ENCODE assay signal across 1 cellular context in the genomic region with DNA sequence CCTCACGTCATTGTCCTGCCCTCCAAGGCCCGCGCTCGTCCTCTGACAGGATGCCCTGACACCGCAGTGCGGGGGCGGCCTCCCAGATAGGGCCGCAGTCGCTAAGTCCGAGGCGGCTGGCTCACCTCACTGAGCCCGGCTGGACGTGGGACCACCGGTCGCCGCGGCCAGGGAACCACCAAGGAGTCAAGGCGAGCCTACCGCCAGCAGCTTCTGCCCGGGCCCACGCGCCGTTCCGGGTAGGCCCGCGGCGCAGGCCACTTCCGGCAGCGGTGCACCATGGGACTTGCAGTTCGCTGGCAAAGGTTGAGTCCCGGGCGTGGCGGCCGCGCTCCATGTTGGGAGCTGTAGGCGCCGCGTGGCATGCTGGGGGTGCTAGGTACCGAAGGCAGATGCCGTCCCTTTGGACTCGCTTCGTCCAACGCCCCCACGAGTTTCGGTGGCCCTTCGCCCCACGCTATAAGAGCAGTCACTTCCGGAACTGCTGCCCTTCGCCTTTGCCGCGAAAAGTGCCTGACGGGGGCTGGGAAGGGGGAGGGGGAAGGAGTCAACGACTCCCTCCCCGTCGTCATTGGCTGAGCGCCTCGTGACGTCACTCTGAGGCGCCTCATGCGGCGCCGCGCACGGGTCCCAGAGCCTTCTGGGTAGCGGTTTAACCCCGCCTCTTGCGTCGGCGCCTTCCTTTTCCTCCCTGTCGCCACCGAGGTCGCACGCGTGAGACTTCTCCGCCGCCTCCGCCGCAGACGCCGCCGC.
TF ChIP-seq lines count a peak whose summit lies in the region.

A gene (plus strand): TSS at position 681 of the 753 bp plus-strand sequence. CDS start 268 bp downstream, outside the sequence.

TF ChIP-seq in K562, 482 proteins besides CTCF, POLR2A, EP300 and RAD21 (continued from another document and continues in another):
- TF ChIP-seq CREBBP (IDR thresholded peaks at IDR 0.05; ENCODE audit: low read depth, low read length) (no peak), JUN (IDR thresholded peaks at IDR 0.05; ENCODE audit: borderline replicate concordance, low read depth, low read length) (peak; percentile 19), JUN (CRISPR knock-in tag; IDR thresholded peaks at IDR 0.05; ENCODE audit: borderline replicate concordance) (peak; percentile 97; the same call in 1 of the 2 replicates), ZNF3 (CRISPR knock-in tag; IDR thresholded peaks at IDR 0.05) (no peak), ZFP36 (IDR thresholded peaks at IDR 0.05; ENCODE audit: low read depth, low read length, partially characterized antibody) (no peak), CBX2 (IDR thresholded peaks at IDR 0.05; ENCODE audit: insufficient read depth, low read length, poor library complexity, severe bottlenecking) (no peak), CHD1 (IDR thresholded peaks at IDR 0.05; ENCODE audit: low read length) (no peak), EHMT2 (IDR thresholded peaks at IDR 0.05) (no peak), TCFL5 (CRISPR knock-in tag; conservative IDR thresholded peaks at IDR 0.05) (no peak), NR4A1 (CRISPR knock-in tag; IDR thresholded peaks at IDR 0.05) (peak; percentile 77; the same call in 1 of the 2 replicates), NR4A1 (tag; IDR thresholded peaks at IDR 0.05) (peak; percentile 71; the same call in 1 of the 2 replicates), ZBTB17 (CRISPR knock-in tag; IDR thresholded peaks at IDR 0.05) (no peak), MBD2 (IDR thresholded peaks at IDR 0.05; ENCODE audit: borderline replicate concordance, low read depth) (peak; percentile 83), SIRT6 (IDR thresholded peaks at IDR 0.05; ENCODE audit: low read depth, low read length) (no peak), YBX1 (IDR thresholded peaks at IDR 0.05) (no peak), SAP30 (IDR thresholded peaks at IDR 0.05; ENCODE audit: borderline replicate concordance, insufficient read depth, low read depth, low read length, poor library complexity, severe bottlenecking) (peak; percentile 86), KDM4B (IDR thresholded peaks at IDR 0.05; ENCODE audit: borderline replicate concordance in 2 of 2, low read depth in 1 of 2) (no peak; a peak in 1 of 4 replicates), SREBF2 (CRISPR knock-in tag; IDR thresholded peaks at IDR 0.05) (no peak), ZFPM2 (CRISPR knock-in tag; IDR thresholded peaks at IDR 0.05) (peak; percentile 5; the same call in 1 of the 2 replicates), ZNF143 (CRISPR knock-in tag; IDR thresholded peaks at IDR 0.05) (peak; percentile 97), TGIF2 (CRISPR knock-in tag; IDR thresholded peaks at IDR 0.05) (peak; percentile 49; the same call in 1 of the 2 replicates), DNMT1 (IDR thresholded peaks at IDR 0.05) (no peak), CXXC5 (CRISPR knock-in tag; IDR thresholded peaks at IDR 0.05) (peak; percentile 90), BCL6 (CRISPR knock-in tag; IDR thresholded peaks at IDR 0.05) (no peak), MED1 (CRISPR knock-in tag; IDR thresholded peaks at IDR 0.05; ENCODE audit: borderline replicate concordance) (no peak), DACH1 (IDR thresholded peaks at IDR 0.05; ENCODE audit: partially characterized antibody) (no peak), U2AF1 (optimal IDR thresholded peaks at IDR 0.05; ENCODE audit: low read depth, low read length) (peak; percentile 74)
- TF ChIP-seq, protein P1, sequence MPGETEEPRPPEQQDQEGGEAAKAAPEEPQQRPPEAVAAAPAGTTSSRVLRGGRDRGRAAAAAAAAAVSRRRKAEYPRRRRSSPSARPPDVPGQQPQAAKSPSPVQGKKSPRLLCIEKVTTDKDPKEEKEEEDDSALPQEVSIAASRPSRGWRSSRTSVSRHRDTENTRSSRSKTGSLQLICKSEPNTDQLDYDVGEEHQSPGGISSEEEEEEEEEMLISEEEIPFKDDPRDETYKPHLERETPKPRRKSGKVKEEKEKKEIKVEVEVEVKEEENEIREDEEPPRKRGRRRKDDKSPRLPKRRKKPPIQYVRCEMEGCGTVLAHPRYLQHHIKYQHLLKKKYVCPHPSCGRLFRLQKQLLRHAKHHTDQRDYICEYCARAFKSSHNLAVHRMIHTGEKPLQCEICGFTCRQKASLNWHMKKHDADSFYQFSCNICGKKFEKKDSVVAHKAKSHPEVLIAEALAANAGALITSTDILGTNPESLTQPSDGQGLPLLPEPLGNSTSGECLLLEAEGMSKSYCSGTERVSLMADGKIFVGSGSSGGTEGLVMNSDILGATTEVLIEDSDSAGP (CRISPR knock-in tag; IDR thresholded peaks at IDR 0.05) = 0 out of 2 replicates have a peak, but pooled peaks have one; percentile 29
- TF ChIP-seq, protein P2, sequence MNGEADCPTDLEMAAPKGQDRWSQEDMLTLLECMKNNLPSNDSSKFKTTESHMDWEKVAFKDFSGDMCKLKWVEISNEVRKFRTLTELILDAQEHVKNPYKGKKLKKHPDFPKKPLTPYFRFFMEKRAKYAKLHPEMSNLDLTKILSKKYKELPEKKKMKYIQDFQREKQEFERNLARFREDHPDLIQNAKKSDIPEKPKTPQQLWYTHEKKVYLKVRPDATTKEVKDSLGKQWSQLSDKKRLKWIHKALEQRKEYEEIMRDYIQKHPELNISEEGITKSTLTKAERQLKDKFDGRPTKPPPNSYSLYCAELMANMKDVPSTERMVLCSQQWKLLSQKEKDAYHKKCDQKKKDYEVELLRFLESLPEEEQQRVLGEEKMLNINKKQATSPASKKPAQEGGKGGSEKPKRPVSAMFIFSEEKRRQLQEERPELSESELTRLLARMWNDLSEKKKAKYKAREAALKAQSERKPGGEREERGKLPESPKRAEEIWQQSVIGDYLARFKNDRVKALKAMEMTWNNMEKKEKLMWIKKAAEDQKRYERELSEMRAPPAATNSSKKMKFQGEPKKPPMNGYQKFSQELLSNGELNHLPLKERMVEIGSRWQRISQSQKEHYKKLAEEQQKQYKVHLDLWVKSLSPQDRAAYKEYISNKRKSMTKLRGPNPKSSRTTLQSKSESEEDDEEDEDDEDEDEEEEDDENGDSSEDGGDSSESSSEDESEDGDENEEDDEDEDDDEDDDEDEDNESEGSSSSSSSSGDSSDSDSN (IDR thresholded peaks at IDR 0.05; ENCODE audit: borderline replicate concordance in 1 of 2, low read depth in 2 of 2, low read length in 2 of 2) = no peak
- TF ChIP-seq, protein P3, sequence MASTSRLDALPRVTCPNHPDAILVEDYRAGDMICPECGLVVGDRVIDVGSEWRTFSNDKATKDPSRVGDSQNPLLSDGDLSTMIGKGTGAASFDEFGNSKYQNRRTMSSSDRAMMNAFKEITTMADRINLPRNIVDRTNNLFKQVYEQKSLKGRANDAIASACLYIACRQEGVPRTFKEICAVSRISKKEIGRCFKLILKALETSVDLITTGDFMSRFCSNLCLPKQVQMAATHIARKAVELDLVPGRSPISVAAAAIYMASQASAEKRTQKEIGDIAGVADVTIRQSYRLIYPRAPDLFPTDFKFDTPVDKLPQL (IDR thresholded peaks at IDR 0.05; ENCODE audit: extremely low read depth, insufficient read length) = peak; percentile 35
- TF ChIP-seq, protein P4, sequence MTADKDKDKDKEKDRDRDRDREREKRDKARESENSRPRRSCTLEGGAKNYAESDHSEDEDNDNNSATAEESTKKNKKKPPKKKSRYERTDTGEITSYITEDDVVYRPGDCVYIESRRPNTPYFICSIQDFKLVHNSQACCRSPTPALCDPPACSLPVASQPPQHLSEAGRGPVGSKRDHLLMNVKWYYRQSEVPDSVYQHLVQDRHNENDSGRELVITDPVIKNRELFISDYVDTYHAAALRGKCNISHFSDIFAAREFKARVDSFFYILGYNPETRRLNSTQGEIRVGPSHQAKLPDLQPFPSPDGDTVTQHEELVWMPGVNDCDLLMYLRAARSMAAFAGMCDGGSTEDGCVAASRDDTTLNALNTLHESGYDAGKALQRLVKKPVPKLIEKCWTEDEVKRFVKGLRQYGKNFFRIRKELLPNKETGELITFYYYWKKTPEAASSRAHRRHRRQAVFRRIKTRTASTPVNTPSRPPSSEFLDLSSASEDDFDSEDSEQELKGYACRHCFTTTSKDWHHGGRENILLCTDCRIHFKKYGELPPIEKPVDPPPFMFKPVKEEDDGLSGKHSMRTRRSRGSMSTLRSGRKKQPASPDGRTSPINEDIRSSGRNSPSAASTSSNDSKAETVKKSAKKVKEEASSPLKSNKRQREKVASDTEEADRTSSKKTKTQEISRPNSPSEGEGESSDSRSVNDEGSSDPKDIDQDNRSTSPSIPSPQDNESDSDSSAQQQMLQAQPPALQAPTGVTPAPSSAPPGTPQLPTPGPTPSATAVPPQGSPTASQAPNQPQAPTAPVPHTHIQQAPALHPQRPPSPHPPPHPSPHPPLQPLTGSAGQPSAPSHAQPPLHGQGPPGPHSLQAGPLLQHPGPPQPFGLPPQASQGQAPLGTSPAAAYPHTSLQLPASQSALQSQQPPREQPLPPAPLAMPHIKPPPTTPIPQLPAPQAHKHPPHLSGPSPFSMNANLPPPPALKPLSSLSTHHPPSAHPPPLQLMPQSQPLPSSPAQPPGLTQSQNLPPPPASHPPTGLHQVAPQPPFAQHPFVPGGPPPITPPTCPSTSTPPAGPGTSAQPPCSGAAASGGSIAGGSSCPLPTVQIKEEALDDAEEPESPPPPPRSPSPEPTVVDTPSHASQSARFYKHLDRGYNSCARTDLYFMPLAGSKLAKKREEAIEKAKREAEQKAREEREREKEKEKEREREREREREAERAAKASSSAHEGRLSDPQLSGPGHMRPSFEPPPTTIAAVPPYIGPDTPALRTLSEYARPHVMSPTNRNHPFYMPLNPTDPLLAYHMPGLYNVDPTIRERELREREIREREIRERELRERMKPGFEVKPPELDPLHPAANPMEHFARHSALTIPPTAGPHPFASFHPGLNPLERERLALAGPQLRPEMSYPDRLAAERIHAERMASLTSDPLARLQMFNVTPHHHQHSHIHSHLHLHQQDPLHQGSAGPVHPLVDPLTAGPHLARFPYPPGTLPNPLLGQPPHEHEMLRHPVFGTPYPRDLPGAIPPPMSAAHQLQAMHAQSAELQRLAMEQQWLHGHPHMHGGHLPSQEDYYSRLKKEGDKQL (CRISPR knock-in tag; IDR thresholded peaks at IDR 0.05; ENCODE audit: borderline replicate concordance) = no peak
- TF ChIP-seq, protein P5, sequence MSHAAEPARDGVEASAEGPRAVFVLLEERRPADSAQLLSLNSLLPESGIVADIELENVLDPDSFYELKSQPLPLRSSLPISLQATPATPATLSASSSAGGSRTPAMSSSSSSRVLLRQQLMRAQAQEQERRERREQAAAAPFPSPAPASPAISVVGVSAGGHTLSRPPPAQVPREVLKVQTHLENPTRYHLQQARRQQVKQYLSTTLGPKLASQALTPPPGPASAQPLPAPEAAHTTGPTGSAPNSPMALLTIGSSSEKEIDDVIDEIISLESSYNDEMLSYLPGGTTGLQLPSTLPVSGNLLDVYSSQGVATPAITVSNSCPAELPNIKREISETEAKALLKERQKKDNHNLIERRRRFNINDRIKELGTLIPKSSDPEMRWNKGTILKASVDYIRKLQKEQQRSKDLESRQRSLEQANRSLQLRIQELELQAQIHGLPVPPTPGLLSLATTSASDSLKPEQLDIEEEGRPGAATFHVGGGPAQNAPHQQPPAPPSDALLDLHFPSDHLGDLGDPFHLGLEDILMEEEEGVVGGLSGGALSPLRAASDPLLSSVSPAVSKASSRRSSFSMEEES (CRISPR knock-in tag; IDR thresholded peaks at IDR 0.05) = no peak
- TF ChIP-seq, protein P6, sequence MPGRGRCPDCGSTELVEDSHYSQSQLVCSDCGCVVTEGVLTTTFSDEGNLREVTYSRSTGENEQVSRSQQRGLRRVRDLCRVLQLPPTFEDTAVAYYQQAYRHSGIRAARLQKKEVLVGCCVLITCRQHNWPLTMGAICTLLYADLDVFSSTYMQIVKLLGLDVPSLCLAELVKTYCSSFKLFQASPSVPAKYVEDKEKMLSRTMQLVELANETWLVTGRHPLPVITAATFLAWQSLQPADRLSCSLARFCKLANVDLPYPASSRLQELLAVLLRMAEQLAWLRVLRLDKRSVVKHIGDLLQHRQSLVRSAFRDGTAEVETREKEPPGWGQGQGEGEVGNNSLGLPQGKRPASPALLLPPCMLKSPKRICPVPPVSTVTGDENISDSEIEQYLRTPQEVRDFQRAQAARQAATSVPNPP (IDR thresholded peaks at IDR 0.05; ENCODE audit: borderline replicate concordance, insufficient read depth, insufficient read length) = no peak
- TF ChIP-seq, protein P7, sequence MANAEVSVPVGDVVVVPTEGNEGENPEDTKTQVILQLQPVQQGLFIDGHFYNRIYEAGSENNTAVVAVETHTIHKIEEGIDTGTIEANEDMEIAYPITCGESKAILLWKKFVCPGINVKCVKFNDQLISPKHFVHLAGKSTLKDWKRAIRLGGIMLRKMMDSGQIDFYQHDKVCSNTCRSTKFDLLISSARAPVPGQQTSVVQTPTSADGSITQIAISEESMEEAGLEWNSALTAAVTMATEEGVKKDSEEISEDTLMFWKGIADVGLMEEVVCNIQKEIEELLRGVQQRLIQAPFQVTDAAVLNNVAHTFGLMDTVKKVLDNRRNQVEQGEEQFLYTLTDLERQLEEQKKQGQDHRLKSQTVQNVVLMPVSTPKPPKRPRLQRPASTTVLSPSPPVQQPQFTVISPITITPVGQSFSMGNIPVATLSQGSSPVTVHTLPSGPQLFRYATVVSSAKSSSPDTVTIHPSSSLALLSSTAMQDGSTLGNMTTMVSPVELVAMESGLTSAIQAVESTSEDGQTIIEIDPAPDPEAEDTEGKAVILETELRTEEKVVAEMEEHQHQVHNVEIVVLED (CRISPR knock-in tag; IDR thresholded peaks at IDR 0.05) = peak; percentile 94
- TF ChIP-seq, protein P8, sequence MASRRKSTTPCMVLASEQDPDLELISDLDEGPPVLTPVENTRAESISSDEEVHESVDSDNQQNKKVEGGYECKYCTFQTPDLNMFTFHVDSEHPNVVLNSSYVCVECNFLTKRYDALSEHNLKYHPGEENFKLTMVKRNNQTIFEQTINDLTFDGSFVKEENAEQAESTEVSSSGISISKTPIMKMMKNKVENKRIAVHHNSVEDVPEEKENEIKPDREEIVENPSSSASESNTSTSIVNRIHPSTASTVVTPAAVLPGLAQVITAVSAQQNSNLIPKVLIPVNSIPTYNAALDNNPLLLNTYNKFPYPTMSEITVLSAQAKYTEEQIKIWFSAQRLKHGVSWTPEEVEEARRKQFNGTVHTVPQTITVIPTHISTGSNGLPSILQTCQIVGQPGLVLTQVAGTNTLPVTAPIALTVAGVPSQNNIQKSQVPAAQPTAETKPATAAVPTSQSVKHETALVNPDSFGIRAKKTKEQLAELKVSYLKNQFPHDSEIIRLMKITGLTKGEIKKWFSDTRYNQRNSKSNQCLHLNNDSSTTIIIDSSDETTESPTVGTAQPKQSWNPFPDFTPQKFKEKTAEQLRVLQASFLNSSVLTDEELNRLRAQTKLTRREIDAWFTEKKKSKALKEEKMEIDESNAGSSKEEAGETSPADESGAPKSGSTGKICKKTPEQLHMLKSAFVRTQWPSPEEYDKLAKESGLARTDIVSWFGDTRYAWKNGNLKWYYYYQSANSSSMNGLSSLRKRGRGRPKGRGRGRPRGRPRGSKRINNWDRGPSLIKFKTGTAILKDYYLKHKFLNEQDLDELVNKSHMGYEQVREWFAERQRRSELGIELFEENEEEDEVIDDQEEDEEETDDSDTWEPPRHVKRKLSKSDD (conservative IDR thresholded peaks at IDR 0.05; ENCODE audit: low read length) = no peak
